Comparison of ENCODE assay signal across 22 cellular contexts in the genomic region with DNA sequence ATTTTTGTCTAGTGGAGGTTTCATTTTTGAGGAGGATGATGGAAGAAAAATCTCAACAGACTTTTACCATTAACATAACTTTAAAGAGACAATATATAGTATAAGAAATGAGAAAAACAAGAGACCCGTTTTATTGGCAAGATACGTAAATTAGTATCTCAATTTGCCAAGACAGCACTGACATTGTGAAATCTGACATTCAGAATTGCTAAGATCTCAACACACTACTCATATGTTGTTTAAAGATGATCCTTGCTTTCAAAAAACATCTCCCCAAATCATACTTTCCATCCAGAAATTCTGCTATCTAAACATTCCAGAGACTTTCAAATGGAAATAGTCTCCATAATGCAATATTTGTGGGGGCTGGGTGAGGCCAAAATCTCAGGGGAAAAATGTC.
"Had no signal": no experiment of that assay in that cellular context is flagged by ENCODE, and none has a peak within 500 bp of the region (broad histone marks: within the 10 kb centered on the region; RNA-seq: fewer than 3 reads in every experiment).

No MANE protein-coding gene starts in this region.

- H3K4me3 Mint-ChIP-seq: immature natural killer cell; memory B cell; mesothelial cell of epicardium; natural killer cell; neural crest cell; stimulated activated naive B cell treated with anti-CD40 and anti-IgM and Interleukin-4, amounts not matched to agents 10 μg/mL and 1 μg/mL and 100 μg/mL, for 72 hours; stimulated activated naive CD8-positive, alpha-beta T cell treated with anti-CD3 and anti-CD28 coated beads, Interleukin-15, amount 100 ng/mL, for 72 hours had no signal

- H3K9me3 Mint-ChIP-seq: memory B cell; mesothelial cell of epicardium; neural crest cell; stimulated activated naive B cell treated with anti-CD40 and anti-IgM and Interleukin-4, amounts not matched to agents 10 μg/mL and 1 μg/mL and 100 μg/mL, for 72 hours; stimulated activated naive CD8-positive, alpha-beta T cell treated with anti-CD3 and anti-CD28 coated beads, Interleukin-15, amount 100 ng/mL, for 72 hours had no signal

- ATAC-seq: gastroesophageal sphincter; lower lobe of right lung; natural killer cell; stimulated activated naive B cell treated with anti-CD40 and anti-IgM and Interleukin-4, amounts not matched to agents 10 μg/mL and 1 μg/mL and 100 μg/mL, for 72 hours; stimulated activated naive CD8-positive, alpha-beta T cell treated with anti-CD3 and anti-CD28 coated beads, Interleukin-15, amount 100 ng/mL, for 72 hours; upper lobe of right lung had no signal

- H3K4me3 ChIP-seq: gastroesophageal sphincter, left ventricle myocardium inferior, lower lobe of right lung, ovary, right atrium auricular region, testis, tibial nerve, upper lobe of right lung had no signal

- H3K9me3 ChIP-seq: gastroesophageal sphincter, left ventricle myocardium inferior, lower lobe of right lung, ovary, right atrium auricular region, testis, tibial nerve, upper lobe of right lung had no signal

- H3K27ac Mint-ChIP-seq: immature natural killer cell; memory B cell; mesothelial cell of epicardium; natural killer cell; stimulated activated naive B cell treated with anti-CD40 and anti-IgM and Interleukin-4, amounts not matched to agents 10 μg/mL and 1 μg/mL and 100 μg/mL, for 72 hours; stimulated activated naive CD8-positive, alpha-beta T cell treated with anti-CD3 and anti-CD28 coated beads, Interleukin-15, amount 100 ng/mL, for 72 hours had no signal

- H3K27me3 ChIP-seq: gastroesophageal sphincter, ovary, right atrium auricular region, testis, tibial nerve, upper lobe of right lung had no signal

- H3K4me1 Mint-ChIP-seq: immature natural killer cell; memory B cell; natural killer cell; stimulated activated naive B cell treated with anti-CD40 and anti-IgM and Interleukin-4, amounts not matched to agents 10 μg/mL and 1 μg/mL and 100 μg/mL, for 72 hours; stimulated activated naive CD8-positive, alpha-beta T cell treated with anti-CD3 and anti-CD28 coated beads, Interleukin-15, amount 100 ng/mL, for 72 hours had no signal

- H3K27me3 Mint-ChIP-seq: memory B cell; stimulated activated naive B cell treated with anti-CD40 and anti-IgM and Interleukin-4, amounts not matched to agents 10 μg/mL and 1 μg/mL and 100 μg/mL, for 72 hours; stimulated activated naive CD8-positive, alpha-beta T cell treated with anti-CD3 and anti-CD28 coated beads, Interleukin-15, amount 100 ng/mL, for 72 hours had no signal

- DNase-seq: dermis blood vessel endothelial cell; foreskin fibroblast; glutamatergic neuron; immature natural killer cell; kidney; left cardiac atrium; left ventricle myocardium inferior; lower lobe of right lung; natural killer cell; nucleus accumbens; ovary; stimulated activated CD4-positive, alpha-beta T cell treated with anti-CD3 and anti-CD28 coated beads, Interleukin-4, amount 100 ng/mL, for 24 hours; stimulated activated naive B cell treated with anti-CD40 and anti-IgM and Interleukin-4, amounts not matched to agents 10 μg/mL and 1 μg/mL and 100 μg/mL, for 72 hours; stimulated activated naive CD8-positive, alpha-beta T cell treated with anti-CD3 and anti-CD28 coated beads, Interleukin-15, amount 100 ng/mL, for 72 hours; upper lobe of right lung had no signal

- H3K4me1 ChIP-seq: gastroesophageal sphincter, left ventricle myocardium inferior, lower lobe of right lung, right atrium auricular region, testis, tibial nerve, upper lobe of right lung had no signal

- H3K27ac ChIP-seq: gastroesophageal sphincter, left ventricle myocardium inferior, lower lobe of right lung, ovary, right atrium auricular region, testis, tibial nerve, upper lobe of right lung had no signal

- H3K36me3 ChIP-seq: gastroesophageal sphincter, left ventricle myocardium inferior, lower lobe of right lung, ovary, right atrium auricular region, tibial nerve, upper lobe of right lung had no signal

- H3K36me3 Mint-ChIP-seq: immature natural killer cell; memory B cell; mesothelial cell of epicardium; natural killer cell; stimulated activated naive B cell treated with anti-CD40 and anti-IgM and Interleukin-4, amounts not matched to agents 10 μg/mL and 1 μg/mL and 100 μg/mL, for 72 hours had no signal
